Comparison of ENCODE assay signal across 1 cellular context in the genomic region with DNA sequence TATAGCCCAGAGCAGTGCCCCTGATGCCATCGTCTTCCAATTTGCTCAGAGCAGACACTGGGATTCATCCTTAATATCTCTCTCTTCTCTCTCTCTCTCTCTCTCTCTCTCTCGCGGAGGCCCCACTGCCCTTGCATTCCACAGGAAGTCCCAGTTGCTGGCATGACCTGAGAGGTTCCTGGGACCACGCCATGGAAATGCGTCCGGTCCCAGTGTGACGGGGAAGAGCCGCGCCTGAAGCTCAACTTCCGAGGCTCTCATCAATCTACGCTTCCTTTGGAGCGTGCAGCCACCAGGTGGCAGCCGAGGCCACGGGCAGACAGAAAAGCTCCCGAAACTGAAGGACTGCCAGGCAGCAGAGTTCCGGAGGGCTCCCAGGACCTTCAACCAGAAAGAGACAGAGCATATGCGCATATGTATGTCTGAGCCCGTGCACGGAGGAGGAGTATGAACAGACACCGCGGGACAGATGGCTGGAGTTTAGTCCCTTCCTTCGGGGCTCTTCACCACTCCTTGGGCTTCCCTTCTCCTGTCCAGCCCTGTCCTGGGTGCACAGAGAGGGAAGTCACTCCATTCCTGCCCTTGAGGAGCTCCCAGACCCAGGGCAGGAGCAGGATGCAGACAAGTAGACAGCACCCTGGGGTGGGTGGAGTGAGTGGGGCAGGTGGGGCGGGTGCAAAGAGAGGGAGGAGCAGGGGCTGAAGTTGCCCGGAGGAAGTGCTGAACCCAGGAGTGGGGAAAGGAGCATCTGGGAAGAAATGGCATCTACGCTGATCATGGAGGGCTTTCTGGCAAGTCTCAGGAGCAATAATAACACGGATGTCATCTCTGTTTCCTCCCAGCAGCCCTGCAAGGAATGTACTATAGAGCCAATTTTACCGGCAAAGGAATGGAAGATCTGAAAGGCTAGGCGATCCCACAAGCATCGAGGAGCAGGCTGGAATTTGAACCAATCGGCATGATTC.
TF ChIP-seq lines count a peak whose summit lies in the region.

No MANE protein-coding gene starts in this region.

TF ChIP-seq in K562, 482 proteins besides CTCF, POLR2A, EP300 and RAD21 (continued from another document and continues in another):
- TF ChIP-seq, protein P1, sequence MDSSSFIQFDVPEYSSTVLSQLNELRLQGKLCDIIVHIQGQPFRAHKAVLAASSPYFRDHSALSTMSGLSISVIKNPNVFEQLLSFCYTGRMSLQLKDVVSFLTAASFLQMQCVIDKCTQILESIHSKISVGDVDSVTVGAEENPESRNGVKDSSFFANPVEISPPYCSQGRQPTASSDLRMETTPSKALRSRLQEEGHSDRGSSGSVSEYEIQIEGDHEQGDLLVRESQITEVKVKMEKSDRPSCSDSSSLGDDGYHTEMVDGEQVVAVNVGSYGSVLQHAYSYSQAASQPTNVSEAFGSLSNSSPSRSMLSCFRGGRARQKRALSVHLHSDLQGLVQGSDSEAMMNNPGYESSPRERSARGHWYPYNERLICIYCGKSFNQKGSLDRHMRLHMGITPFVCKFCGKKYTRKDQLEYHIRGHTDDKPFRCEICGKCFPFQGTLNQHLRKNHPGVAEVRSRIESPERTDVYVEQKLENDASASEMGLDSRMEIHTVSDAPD (CRISPR knock-in tag; IDR thresholded peaks at IDR 0.05), result no peak
- TF ChIP-seq MECOM (CRISPR knock-in tag; IDR thresholded peaks at IDR 0.05) (no peak), ZC3H4 (CRISPR knock-in tag; IDR thresholded peaks at IDR 0.05; ENCODE audit: borderline replicate concordance) (no peak), ZBTB8A (IDR thresholded peaks at IDR 0.05; ENCODE audit: partially characterized antibody) (no peak), ZBTB7A (IDR thresholded peaks at IDR 0.05; ENCODE audit: borderline replicate concordance, control insufficient read depth, low read depth, low read length) (no peak), MED1 (CRISPR knock-in tag; IDR thresholded peaks at IDR 0.05; ENCODE audit: borderline replicate concordance) (no peak), POLR2H (tag; IDR thresholded peaks at IDR 0.05; ENCODE audit: low read depth) (no peak), ZNF77 (CRISPR knock-in tag; IDR thresholded peaks at IDR 0.05) (no peak), ZBED1 (IDR thresholded peaks at IDR 0.05) (0 out of 2 replicates have a peak, but pooled peaks have one; percentile 38), TSC22D4 (tag; IDR thresholded peaks at IDR 0.05) (no peak), ZNF354B (CRISPR knock-in tag; IDR thresholded peaks at IDR 0.05) (no peak), POLR3A (IDR thresholded peaks at IDR 0.05; ENCODE audit: borderline replicate concordance, extremely low read depth, insufficient read depth, insufficient read length) (no peak), CCNT2 (IDR thresholded peaks at IDR 0.05; ENCODE audit: borderline replicate concordance, extremely low read depth, insufficient read length, low read depth, low read length) (no peak), CBFB (CRISPR knock-in tag; IDR thresholded peaks at IDR 0.05) (no peak), MCM5 (IDR thresholded peaks at IDR 0.05; ENCODE audit: low read depth) (no peak), HEY1 (CRISPR knock-in tag; IDR thresholded peaks at IDR 0.05; ENCODE audit: borderline replicate concordance) (peak; percentile 37; the same call in 1 of the 2 replicates), MYNN (IDR thresholded peaks at IDR 0.05) (no peak), MYNN (CRISPR knock-in tag; IDR thresholded peaks at IDR 0.05) (no peak), RBM39 (optimal IDR thresholded peaks at IDR 0.05; ENCODE audit: low read depth, low read length) (no peak), PRPF4 (IDR thresholded peaks at IDR 0.05; ENCODE audit: insufficient read depth, low read depth, low read length, poor library complexity, severe bottlenecking) (no peak), NCOA2 (IDR thresholded peaks at IDR 0.05; ENCODE audit: partially characterized antibody in 2 of 2) (no peak), HMG20B (CRISPR knock-in tag; IDR thresholded peaks at IDR 0.05) (no peak), MTA1 (IDR thresholded peaks at IDR 0.05; ENCODE audit: borderline replicate concordance) (peak; percentile 99), RBM22 (IDR thresholded peaks at IDR 0.05; ENCODE audit: low read depth, low read length, poor library complexity, severe bottlenecking) (no peak), XRCC5 (IDR thresholded peaks at IDR 0.05; ENCODE audit: low read depth, low read length) (peak; percentile 98), BMI1 (IDR thresholded peaks at IDR 0.05; ENCODE audit: low read length) (no peak), SAFB (IDR thresholded peaks at IDR 0.05; ENCODE audit: borderline replicate concordance, low read depth, low read length) (no peak)
- TF ChIP-seq, protein P2, sequence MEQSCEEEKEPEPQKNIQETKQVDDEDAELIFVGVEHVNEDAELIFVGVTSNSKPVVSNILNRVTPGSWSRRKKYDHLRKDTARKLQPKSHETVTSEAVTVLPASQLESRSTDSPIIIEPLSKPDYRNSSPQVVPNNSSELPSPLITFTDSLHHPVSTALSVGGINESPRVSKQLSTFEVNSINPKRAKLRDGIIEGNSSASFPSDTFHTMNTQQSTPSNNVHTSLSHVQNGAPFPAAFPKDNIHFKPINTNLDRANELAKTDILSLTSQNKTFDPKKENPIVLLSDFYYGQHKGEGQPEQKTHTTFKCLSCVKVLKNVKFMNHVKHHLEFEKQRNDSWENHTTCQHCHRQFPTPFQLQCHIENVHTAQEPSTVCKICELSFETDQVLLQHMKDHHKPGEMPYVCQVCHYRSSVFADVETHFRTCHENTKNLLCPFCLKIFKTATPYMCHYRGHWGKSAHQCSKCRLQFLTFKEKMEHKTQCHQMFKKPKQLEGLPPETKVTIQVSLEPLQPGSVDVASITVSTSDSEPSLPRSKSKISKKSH (CRISPR knock-in tag; IDR thresholded peaks at IDR 0.05), result no peak
- TF ChIP-seq, protein P3, sequence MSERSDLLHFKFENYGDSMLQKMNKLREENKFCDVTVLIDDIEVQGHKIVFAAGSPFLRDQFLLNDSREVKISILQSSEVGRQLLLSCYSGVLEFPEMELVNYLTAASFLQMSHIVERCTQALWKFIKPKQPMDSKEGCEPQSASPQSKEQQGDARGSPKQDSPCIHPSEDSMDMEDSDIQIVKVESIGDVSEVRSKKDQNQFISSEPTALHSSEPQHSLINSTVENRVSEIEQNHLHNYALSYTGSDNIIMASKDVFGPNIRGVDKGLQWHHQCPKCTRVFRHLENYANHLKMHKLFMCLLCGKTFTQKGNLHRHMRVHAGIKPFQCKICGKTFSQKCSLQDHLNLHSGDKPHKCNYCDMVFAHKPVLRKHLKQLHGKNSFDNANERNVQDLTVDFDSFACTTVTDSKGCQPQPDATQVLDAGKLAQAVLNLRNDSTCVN (CRISPR knock-in tag; IDR thresholded peaks at IDR 0.05), result 0 out of 2 replicates have a peak, but pooled peaks have one; percentile 27
- TF ChIP-seq, protein P4, sequence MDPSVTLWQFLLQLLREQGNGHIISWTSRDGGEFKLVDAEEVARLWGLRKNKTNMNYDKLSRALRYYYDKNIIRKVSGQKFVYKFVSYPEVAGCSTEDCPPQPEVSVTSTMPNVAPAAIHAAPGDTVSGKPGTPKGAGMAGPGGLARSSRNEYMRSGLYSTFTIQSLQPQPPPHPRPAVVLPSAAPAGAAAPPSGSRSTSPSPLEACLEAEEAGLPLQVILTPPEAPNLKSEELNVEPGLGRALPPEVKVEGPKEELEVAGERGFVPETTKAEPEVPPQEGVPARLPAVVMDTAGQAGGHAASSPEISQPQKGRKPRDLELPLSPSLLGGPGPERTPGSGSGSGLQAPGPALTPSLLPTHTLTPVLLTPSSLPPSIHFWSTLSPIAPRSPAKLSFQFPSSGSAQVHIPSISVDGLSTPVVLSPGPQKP (CRISPR knock-in tag; IDR thresholded peaks at IDR 0.05), result no peak
- TF ChIP-seq, protein P5, sequence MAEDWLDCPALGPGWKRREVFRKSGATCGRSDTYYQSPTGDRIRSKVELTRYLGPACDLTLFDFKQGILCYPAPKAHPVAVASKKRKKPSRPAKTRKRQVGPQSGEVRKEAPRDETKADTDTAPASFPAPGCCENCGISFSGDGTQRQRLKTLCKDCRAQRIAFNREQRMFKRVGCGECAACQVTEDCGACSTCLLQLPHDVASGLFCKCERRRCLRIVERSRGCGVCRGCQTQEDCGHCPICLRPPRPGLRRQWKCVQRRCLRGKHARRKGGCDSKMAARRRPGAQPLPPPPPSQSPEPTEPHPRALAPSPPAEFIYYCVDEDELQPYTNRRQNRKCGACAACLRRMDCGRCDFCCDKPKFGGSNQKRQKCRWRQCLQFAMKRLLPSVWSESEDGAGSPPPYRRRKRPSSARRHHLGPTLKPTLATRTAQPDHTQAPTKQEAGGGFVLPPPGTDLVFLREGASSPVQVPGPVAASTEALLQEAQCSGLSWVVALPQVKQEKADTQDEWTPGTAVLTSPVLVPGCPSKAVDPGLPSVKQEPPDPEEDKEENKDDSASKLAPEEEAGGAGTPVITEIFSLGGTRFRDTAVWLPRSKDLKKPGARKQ (CRISPR knock-in tag; IDR thresholded peaks at IDR 0.05), result no peak
- TF ChIP-seq, protein P6, sequence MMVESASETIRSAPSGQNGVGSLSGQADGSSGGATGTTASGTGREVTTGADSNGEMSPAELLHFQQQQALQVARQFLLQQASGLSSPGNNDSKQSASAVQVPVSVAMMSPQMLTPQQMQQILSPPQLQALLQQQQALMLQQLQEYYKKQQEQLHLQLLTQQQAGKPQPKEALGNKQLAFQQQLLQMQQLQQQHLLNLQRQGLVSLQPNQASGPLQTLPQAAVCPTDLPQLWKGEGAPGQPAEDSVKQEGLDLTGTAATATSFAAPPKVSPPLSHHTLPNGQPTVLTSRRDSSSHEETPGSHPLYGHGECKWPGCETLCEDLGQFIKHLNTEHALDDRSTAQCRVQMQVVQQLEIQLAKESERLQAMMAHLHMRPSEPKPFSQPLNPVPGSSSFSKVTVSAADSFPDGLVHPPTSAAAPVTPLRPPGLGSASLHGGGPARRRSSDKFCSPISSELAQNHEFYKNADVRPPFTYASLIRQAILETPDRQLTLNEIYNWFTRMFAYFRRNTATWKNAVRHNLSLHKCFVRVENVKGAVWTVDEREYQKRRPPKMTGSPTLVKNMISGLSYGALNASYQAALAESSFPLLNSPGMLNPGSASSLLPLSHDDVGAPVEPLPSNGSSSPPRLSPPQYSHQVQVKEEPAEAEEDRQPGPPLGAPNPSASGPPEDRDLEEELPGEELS (CRISPR knock-in tag; IDR thresholded peaks at IDR 0.05; ENCODE audit: borderline replicate concordance), result no peak
- TF ChIP-seq, protein P7, sequence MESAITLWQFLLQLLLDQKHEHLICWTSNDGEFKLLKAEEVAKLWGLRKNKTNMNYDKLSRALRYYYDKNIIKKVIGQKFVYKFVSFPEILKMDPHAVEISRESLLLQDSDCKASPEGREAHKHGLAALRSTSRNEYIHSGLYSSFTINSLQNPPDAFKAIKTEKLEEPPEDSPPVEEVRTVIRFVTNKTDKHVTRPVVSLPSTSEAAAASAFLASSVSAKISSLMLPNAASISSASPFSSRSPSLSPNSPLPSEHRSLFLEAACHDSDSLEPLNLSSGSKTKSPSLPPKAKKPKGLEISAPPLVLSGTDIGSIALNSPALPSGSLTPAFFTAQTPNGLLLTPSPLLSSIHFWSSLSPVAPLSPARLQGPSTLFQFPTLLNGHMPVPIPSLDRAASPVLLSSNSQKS (CRISPR knock-in tag; IDR thresholded peaks at IDR 0.05), result no peak
- TF ChIP-seq, protein P8, sequence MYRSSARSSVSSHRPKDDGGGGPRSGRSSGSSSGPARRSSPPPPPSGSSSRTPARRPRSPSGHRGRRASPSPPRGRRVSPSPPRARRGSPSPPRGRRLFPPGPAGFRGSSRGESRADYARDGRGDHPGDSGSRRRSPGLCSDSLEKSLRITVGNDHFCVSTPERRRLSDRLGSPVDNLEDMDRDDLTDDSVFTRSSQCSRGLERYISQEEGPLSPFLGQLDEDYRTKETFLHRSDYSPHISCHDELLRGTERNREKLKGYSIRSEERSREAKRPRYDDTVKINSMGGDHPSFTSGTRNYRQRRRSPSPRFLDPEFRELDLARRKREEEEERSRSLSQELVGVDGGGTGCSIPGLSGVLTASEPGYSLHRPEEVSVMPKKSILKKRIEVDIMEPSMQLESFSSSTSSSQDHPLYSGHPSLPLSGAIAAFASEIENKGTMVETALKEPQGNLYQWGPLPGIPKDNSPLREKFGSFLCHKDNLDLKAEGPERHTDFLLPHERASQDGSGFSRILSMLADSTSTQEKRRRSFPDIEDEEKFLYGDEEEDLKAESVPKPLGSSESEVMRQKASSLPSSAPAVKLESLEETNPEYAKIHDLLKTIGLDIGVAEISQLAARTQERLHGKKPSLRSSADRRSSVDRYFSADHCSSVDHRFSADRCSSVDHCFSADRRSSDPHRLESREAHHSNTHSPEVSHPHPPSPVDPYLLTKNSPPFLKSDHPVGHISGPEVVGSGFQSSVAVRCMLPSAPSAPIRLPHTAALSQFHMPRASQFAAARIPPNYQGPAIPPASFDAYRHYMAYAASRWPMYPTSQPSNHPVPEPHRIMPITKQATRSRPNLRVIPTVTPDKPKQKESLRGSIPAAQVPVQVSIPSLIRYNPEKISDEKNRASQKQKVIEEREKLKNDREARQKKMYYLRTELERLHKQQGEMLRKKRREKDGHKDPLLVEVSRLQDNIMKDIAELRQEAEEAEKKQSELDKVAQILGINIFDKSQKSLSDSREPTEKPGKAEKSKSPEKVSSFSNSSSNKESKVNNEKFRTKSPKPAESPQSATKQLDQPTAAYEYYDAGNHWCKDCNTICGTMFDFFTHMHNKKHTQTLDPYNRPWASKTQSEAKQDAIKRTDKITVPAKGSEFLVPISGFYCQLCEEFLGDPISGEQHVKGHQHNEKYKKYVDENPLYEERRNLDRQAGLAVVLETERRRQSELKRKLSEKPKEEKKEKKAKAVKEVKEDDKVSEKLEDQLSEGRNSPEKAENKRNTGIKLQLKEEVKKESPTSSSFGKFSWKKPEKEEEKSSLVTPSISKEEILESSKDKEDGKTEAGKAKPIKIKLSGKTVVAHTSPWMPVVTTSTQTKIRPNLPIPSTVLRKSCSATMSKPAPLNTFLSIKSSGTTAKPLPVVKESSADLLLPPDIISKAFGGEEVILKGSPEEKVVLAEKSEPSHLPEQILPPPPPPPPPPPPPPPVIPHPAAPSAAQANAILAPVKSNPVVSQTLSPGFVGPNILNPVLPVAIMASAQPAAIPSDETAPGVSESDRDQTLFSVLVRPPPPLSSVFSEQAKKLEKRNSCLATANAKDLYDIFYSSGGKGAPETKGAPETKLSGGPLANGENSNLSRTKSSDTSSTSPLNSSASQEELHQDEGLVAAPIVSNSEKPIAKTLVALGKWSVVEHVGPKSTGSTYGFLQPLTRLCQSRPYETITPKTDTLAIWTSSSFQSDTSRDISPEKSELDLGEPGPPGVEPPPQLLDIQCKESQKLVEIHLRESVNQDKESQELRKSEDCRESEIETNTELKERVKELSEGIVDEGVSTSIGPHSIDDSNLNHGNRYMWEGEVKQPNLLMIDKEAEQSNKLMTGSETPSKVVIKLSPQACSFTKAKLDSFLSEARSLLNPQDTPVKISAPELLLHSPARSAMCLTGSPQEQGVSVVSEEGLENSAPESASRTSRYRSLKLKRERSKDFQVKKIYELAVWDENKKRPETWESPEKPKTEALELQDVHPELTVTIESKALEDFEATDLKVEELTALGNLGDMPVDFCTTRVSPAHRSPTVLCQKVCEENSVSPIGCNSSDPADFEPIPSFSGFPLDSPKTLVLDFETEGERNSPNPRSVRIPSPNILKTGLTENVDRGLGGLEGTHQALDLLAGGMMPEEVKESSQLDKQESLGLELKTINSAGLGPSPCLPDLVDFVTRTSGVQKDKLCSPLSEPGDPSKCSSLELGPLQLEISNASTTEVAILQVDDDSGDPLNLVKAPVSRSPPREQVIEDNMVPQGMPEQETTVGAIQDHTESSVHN (IDR thresholded peaks at IDR 0.05; ENCODE audit: borderline replicate concordance in 1 of 2, low read depth in 1 of 2), result no peak
- TF ChIP-seq, protein P9, sequence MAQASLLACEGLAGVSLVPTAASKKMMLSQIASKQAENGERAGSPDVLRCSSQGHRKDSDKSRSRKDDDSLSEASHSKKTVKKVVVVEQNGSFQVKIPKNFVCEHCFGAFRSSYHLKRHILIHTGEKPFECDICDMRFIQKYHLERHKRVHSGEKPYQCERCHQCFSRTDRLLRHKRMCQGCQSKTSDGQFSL (CRISPR knock-in tag; IDR thresholded peaks at IDR 0.05), result no peak
- TF ChIP-seq, protein P9 (tag; IDR thresholded peaks at IDR 0.05), result no peak
